ENCODE assay signal across 15 cellular contexts in genomic region chr3:183375337-183375736, GRCh38.
"Had no signal": no experiment of that assay in that cellular context is flagged by ENCODE, and none has a peak within 500 bp of the region (broad histone marks: within the 10 kb centered on the region; RNA-seq: fewer than 3 reads in every experiment).

No MANE protein-coding gene starts in this region.

- DNase-seq: activated CD4-positive, alpha-beta T cell treated with anti-CD3 and anti-CD28 coated beads, Interleukin-2, amount 50 U/mL, for 1 hour; activated CD8-positive, alpha-beta memory T cell treated with anti-CD3 and anti-CD28 coated beads for 24 hours; aorta; cerebellar nuclear complex; dermis blood vessel endothelial cell; gastrocnemius medialis; heart right ventricle; pancreas; sigmoid colon; stimulated activated CD4-positive, alpha-beta T cell treated with anti-CD3 and anti-CD28 coated beads, Interleukin-1b, Interleukin-23, amount 100 ng/mL, for 48 hours; tibial artery; uterus had no signal

- H3K4me3 Mint-ChIP-seq: neural crest cell had no signal

- ATAC-seq: gastrocnemius medialis had no signal

- H3K4me3 ChIP-seq: gastrocnemius medialis, heart right ventricle, lung, pancreas, sigmoid colon, tibial artery, uterus had no signal

- H3K4me1 ChIP-seq: pancreas, sigmoid colon, tibial artery, uterus had no signal

- H3K9me3 Mint-ChIP-seq: neural crest cell had no signal

- H3K27me3 ChIP-seq: gastrocnemius medialis, pancreas, sigmoid colon, uterus had no signal

- H3K27ac ChIP-seq: epithelial cell of prostate, gastrocnemius medialis, pancreas, sigmoid colon, tibial artery, uterus had no signal

- H3K36me3 ChIP-seq: gastrocnemius medialis, heart right ventricle, pancreas, sigmoid colon, tibial artery, uterus had no signal
